ENCODE assay signal across 9 cellular contexts in the genomic region with DNA sequence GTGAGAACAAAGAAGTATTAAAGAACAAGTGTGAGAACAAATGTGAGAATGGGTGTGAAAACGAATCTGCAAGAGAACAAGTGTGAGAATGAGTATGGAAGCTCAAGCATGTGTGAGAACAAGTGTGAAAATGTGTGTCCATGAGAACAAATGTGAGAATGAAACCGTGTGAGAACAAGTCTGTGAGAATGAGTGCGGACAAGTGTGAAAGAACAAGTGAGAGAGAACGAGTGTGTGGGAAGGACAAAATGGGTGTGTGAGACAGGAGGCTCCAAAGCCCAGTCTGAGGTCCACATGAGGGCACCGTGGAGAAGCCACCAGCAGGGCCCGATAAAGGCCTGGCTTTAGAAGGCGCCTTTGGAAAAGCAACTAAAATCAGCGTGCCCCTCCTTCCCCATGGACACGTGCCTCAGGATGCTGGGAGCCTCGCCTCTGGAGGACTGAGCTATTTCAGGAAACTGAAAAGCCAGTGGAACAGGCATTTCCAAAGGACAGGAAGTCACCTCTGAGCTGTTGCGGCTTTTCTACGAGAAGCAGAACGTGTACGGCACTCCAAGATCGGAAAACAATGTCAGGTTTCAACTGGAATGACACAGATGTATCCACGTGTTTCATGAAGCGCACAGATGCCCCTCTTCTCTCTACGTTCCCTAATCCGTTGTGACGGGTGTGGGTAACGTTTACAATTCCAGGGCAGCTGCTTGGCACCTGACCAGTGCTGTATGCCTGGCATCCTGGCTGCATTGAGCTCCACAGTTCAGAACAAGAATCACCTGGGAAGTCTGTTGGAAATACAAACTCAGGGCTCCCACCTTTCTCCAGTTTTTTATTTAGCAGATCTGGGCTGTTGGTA. TPM values are rescaled to one million over a fixed set of nuclear protein-coding genes. Genes with fewer than 3 reads are reported as not detected.
DNase-seq lines count a peak whose midpoint lies in the region; ATAC-seq and TF ChIP-seq lines count a peak whose summit lies in the region.
"Had no signal": no experiment of that assay in that cellular context is flagged by ENCODE, and none has a peak within 500 bp of the region (broad histone marks: within the 10 kb centered on the region; RNA-seq: fewer than 3 reads in every experiment).

No MANE protein-coding gene starts in this region.

- H3K4me1 Mint-ChIP-seq in activated T-cell treated with anti-CD3 and anti-CD28 coated beads, Interleukin-2, amount 50 U/mL, for 72 hours (ENCODE audit: low read depth) = peaks cover 18% of the 10 kb centered on the region
- peaks cover 9% of the 10 kb centered on the region for H3K4me1 Mint-ChIP-seq in activated T-cell treated with anti-CD3 and anti-CD28 coated beads, Interleukin-2, amount 50 U/mL, for 24 hours (ENCODE audit: low read depth)

- H3K4me3 Mint-ChIP-seq in activated T-cell treated with anti-CD3 and anti-CD28 coated beads, Interleukin-2, amount 50 U/mL, for 72 hours = no peak overlapping the region
- H3K4me3 Mint-ChIP-seq in activated T-cell treated with anti-CD3 and anti-CD28 coated beads, Interleukin-2, amount 50 U/mL, for 24 hours = no peak overlapping the region

- H3K27me3 Mint-ChIP-seq in activated T-cell treated with anti-CD3 and anti-CD28 coated beads, Interleukin-2, amount 50 U/mL, for 72 hours (ENCODE audit: low read depth) = no peaks in the 10 kb centered on the region
- no peaks in the 10 kb centered on the region for H3K27me3 Mint-ChIP-seq in activated T-cell treated with anti-CD3 and anti-CD28 coated beads, Interleukin-2, amount 50 U/mL, for 24 hours

- DNase-seq in DMS 273 (lab: John Stamatoyannopoulos, UW; ENCODE audit: unreplicated experiment) (peak; percentile 57), DMS 273 treated with DMSO at 0.1 percent for 48 hours (lab: John Stamatoyannopoulos, UW) (no peak), foreskin keratinocyte (peak; percentile 40 to 51), pulmonary artery endothelial cell (ENCODE audit: low read depth, low spot score) (peak; percentile 48)
- no peak for DNase-seq in activated T-cell treated with anti-CD3 and anti-CD28 coated beads, Interleukin-2, amount 50 U/mL, for 72 hours
- no peak for DNase-seq in activated T-cell treated with anti-CD3 and anti-CD28 coated beads, Interleukin-2, amount 50 U/mL, for 24 hours

- no peaks in the 10 kb centered on the region for H3K36me3 Mint-ChIP-seq in activated T-cell treated with anti-CD3 and anti-CD28 coated beads, Interleukin-2, amount 50 U/mL, for 72 hours (ENCODE audit: insufficient read depth in 2 of 2)
- peaks cover 31% of the 10 kb centered on the region for H3K36me3 Mint-ChIP-seq in activated T-cell treated with anti-CD3 and anti-CD28 coated beads, Interleukin-2, amount 50 U/mL, for 24 hours (ENCODE audit: low read depth)

- no peaks in the 10 kb centered on the region for H3K27me3 ChIP-seq in foreskin keratinocyte

- H3K9me3 Mint-ChIP-seq in activated T-cell treated with anti-CD3 and anti-CD28 coated beads, Interleukin-2, amount 50 U/mL, for 72 hours = no peaks in the 10 kb centered on the region
- no peaks in the 10 kb centered on the region for H3K9me3 Mint-ChIP-seq in activated T-cell treated with anti-CD3 and anti-CD28 coated beads, Interleukin-2, amount 50 U/mL, for 24 hours

- no peaks in the 10 kb centered on the region for H3K4me1 ChIP-seq in foreskin keratinocyte

- TF ChIP-seq CTCF in foreskin keratinocyte (conservative IDR thresholded peaks at IDR 0.05) = peak; percentile 65

- H3K27ac ChIP-seq in foreskin keratinocyte = no peak overlapping the region
- H3K27ac ChIP-seq: 22Rv1 had no signal

- ATAC-seq in SK-N-SH treated with all-trans-retinoic acid at 6 μM for 48 hours (peak; percentile 84), foreskin keratinocyte (peak; percentile 87), GM21825 (IDR thresholded peaks at IDR 0.05; ENCODE audit: unreplicated experiment) (no peak)
- no peak for ATAC-seq in activated T-cell treated with anti-CD3 and anti-CD28 coated beads, Interleukin-2, amount 50 U/mL, for 72 hours (replicated peaks in 1 of 2)

- no peak overlapping the region for H3K27ac Mint-ChIP-seq in activated T-cell treated with anti-CD3 and anti-CD28 coated beads, Interleukin-2, amount 50 U/mL, for 72 hours
- no peak overlapping the region for H3K27ac Mint-ChIP-seq in activated T-cell treated with anti-CD3 and anti-CD28 coated beads, Interleukin-2, amount 50 U/mL, for 24 hours

TF ChIP-seq in SK-N-SH treated with all-trans-retinoic acid at 6 μM for 48 hours, 23 proteins besides CTCF, POLR2A, EP300 and RAD21:
- TF ChIP-seq ZFP3 (CRISPR knock-in tag; IDR thresholded peaks at IDR 0.05) = no peak
- TF ChIP-seq ISL1 (CRISPR knock-in tag; IDR thresholded peaks at IDR 0.05) = no peak
- no peak for TF ChIP-seq ZNF565 (CRISPR knock-in tag; conservative IDR thresholded peaks at IDR 0.05; ENCODE audit: low read depth)
- TF ChIP-seq, protein P1, sequence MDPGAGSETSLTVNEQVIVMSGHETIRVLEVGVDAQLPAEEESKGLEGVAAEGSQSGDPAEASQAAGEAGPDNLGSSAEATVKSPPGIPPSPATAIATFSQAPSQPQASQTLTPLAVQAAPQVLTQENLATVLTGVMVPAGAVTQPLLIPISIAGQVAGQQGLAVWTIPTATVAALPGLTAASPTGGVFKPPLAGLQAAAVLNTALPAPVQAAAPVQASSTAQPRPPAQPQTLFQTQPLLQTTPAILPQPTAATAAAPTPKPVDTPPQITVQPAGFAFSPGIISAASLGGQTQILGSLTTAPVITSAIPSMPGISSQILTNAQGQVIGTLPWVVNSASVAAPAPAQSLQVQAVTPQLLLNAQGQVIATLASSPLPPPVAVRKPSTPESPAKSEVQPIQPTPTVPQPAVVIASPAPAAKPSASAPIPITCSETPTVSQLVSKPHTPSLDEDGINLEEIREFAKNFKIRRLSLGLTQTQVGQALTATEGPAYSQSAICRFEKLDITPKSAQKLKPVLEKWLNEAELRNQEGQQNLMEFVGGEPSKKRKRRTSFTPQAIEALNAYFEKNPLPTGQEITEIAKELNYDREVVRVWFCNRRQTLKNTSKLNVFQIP (CRISPR knock-in tag; IDR thresholded peaks at IDR 0.05; ENCODE audit: borderline replicate concordance, low read depth) = no peak
TF ChIP-seq in SK-N-SH treated with all-trans-retinoic acid at 6 μM for 48 hours: peak in this region for 0.

RNA-seq across cellular contexts. Expression of gene ESYT2, which starts 46.4 kb away (rescaled TPM):
- total RNA-seq in foreskin keratinocyte (60.6 and 63.8 TPM in 2 replicates), pulmonary artery endothelial cell (61.3 and 67.3 TPM in 2 replicates)
- polyA plus RNA-seq in foreskin keratinocyte = 18.5 and 21.5 TPM in 2 replicates
- 10 to 100 TPM; 68.6 to 68.8 TPM for total RNA-seq in activated T-cell treated with anti-CD3 and anti-CD28 coated beads, Interleukin-2, amount 50 U/mL, for 72 hours

Comparison
In these comparisons a context has a peak if more than half of its experiments do, and no peak if none do; other contexts are left out.
1. DNase-seq: peak in DMS 273 (single experiment), foreskin keratinocyte (2 of 2) and pulmonary artery endothelial cell (single experiment); none in DMS 273 treated with DMSO at 0.1 percent for 48 hours (single experiment), activated T-cell treated with anti-CD3 and anti-CD28 coated beads, Interleukin-2, amount 50 U/mL, for 72 hours (0 of 2) and activated T-cell treated with anti-CD3 and anti-CD28 coated beads, Interleukin-2, amount 50 U/mL, for 24 hours (single experiment).
2. ATAC-seq: peak in SK-N-SH treated with all-trans-retinoic acid at 6 μM for 48 hours (single experiment) and foreskin keratinocyte (single experiment); none in activated T-cell treated with anti-CD3 and anti-CD28 coated beads, Interleukin-2, amount 50 U/mL, for 72 hours (0 of 2) and GM21825 (single experiment).